ENCODE assay signal across 8 cellular contexts in genomic region chr1:217630711-217631591, GRCh38. TPM values are rescaled to one million over a fixed set of nuclear protein-coding genes. Genes with fewer than 3 reads are reported as not detected.
DNase-seq lines count a peak whose midpoint lies in the region; ATAC-seq and TF ChIP-seq lines count a peak whose summit lies in the region.

TSS of gene GPATCH2 (minus strand) at chr1:217631090. CDS start at chr1:217630971, 119 bp downstream.
TSS of gene SPATA17 (plus strand) at chr1:217631344. CDS start at chr1:217631379, 35 bp downstream.

- H3K4me3 ChIP-seq in HFF-Myc (replicated peaks; ENCODE audit: low read depth, low read length), result peak within 1 kb of the TSS; percentile 76
- H3K4me3 ChIP-seq in testis, result peak within 1 kb of the TSS; percentile 77 to 93

- TF ChIP-seq CTCF in GM10248 (IDR thresholded peaks at IDR 0.05; ENCODE audit: control extremely low read depth, extremely low read depth, low read depth, missing control alignments) (no peak), HFF-Myc (IDR thresholded peaks at IDR 0.05; ENCODE audit: low read depth, low read length, missing control alignments) (peak; percentile 13), omental fat pad (IDR thresholded peaks at IDR 0.05) (no peak), testis (IDR thresholded peaks at IDR 0.05) (no peak)

- intact Hi-C loops in testis (cut with DNase I; ENCODE audit: low total_unique reads), result no loop called here

- no peak for TF ChIP-seq POLR2A in testis (IDR thresholded peaks at IDR 0.05)

- DNase-seq in GM10248 (ENCODE audit: extremely low spot score) (peak; percentile 83), HFF-Myc (ENCODE audit: extremely low read depth, low read depth) (peak; percentile 91), MV-4-11 (lab: John Stamatoyannopoulos, UW) (peak; percentile 87), SK-N-DZ (ENCODE audit: low spot score) (peak; percentile 90), glomerular visceral epithelial cell (ENCODE audit: extremely low spot score) (peak; percentile 87), omental fat pad (ENCODE audit: low spot score) (peak; percentile 35), testis (peak; percentile 91)
- DNase-seq in activated naive CD4-positive, alpha-beta T cell treated with anti-CD3 and anti-CD28 coated beads, Interleukin-2, amount 50 U/mL, for 16 hours, result peak; percentile 78

- CTCF ChIA-PET in GM10248 (lab: Yijun Ruan, JAX), result interaction anchor here (0.9 to 2.2 kb wide), 7 partner anchors 10 to 30 kb away, joined by 3 to 15 read pairs (median 4); no protein-coding TSS in a partner anchor

- POLR2A ChIA-PET in GM10248 (lab: Yijun Ruan, JAX), result interaction anchor here (0.6 to 1.3 kb wide), 2 partner anchors 9 to 22 kb away, joined by 3 to 8 read pairs; no protein-coding TSS in a partner anchor

- 1% methylated on average over 31 to 33 of the region's 42 CpGs for WGBS in testis, 2 donors

- no peaks in the 10 kb centered on the region for H3K9me3 ChIP-seq in testis

- peaks cover 11% of the 10 kb centered on the region for H3K4me1 ChIP-seq in testis

- peak within 1 kb of the TSS; percentile 93 to 94 for H3K27ac ChIP-seq in testis

- ATAC-seq in omental fat pad (ENCODE audit: low FRiP score), result peak; percentile 94

- H3K36me3 ChIP-seq in testis (ENCODE audit: low read depth, missing control alignments), result no peaks in the 10 kb centered on the region

- H3K27me3 ChIP-seq in testis, result no peaks in the 10 kb centered on the region

RNA-seq across cellular contexts. Expression of gene GPATCH2, which starts in this region (rescaled TPM):
- 9.1 and 9.3 TPM in 2 replicates for polyA plus RNA-seq in SK-N-DZ (2014; cell fraction: cytosol; rRNA removed)
- 9.3 and 14.4 TPM in 2 replicates for polyA plus RNA-seq in SK-N-DZ (2014; cell fraction: nucleus; rRNA removed)
- total RNA-seq in omental fat pad, result 10 to 100 TPM; 10.4 to 22.7 (median 12.1) TPM
- 10 to 100 TPM; 20.6 to 31.0 TPM for total RNA-seq in testis
- polyA plus RNA-seq in testis (ENCODE audit: insufficient read depth, low read depth, low replicate concordance), result 14.1 TPM

RNA-seq across cellular contexts. Expression of gene SPATA17, which starts in this region (rescaled TPM):
- polyA plus RNA-seq in SK-N-DZ (2014; cell fraction: cytosol; rRNA removed), result 0.44 and 0.79 TPM in 2 replicates
- 1.2 and 2.4 TPM in 2 replicates for polyA plus RNA-seq in SK-N-DZ (2014; cell fraction: nucleus; rRNA removed)
- total RNA-seq in omental fat pad, result under 1 TPM in 1 of 4 donors, not detected in 3; 0.37 TPM
- total RNA-seq in testis, result 10 to 100 TPM; 28.8 to 36.5 TPM
- 168 TPM for polyA plus RNA-seq in testis (ENCODE audit: insufficient read depth, low read depth, low replicate concordance)

Comparison
In these comparisons a context has a peak if more than half of its experiments do, and no peak if none do; other contexts are left out.
1. Peak in every context shown above with its lines: DNase-seq, ATAC-seq, H3K4me3 ChIP-seq and H3K27ac ChIP-seq.
2. RNA of gene SPATA17 (total RNA-seq): 28.8 to 36.5 TPM in testis; 0.37 TPM in omental fat pad; every median in the first group is over 10 times any median in the second.
3. DNase-seq: peak in every context shown above with its lines; median percentile 91 in HFF-Myc; 91 in testis; 90 in SK-N-DZ; 87 in MV-4-11; 87 in glomerular visceral epithelial cell; 83 in GM10248; 78 in activated naive CD4-positive, alpha-beta T cell treated with anti-CD3 and anti-CD28 coated beads, Interleukin-2, amount 50 U/mL, for 16 hours; 35 in omental fat pad.